ENCODE assay signal across 8 cellular contexts in genomic region chr20:46117704-46118467, GRCh38. TPM values are rescaled to one million over a fixed set of nuclear protein-coding genes. Genes with fewer than 3 reads are reported as not detected.
DNase-seq lines count a peak whose midpoint lies in the region; ATAC-seq and TF ChIP-seq lines count a peak whose summit lies in the region.

Gene CD40, plus strand, starts transcription at chr20:46118314. Its CDS starts 30 bp downstream, at chr20:46118344.

- intact Hi-C loops in mucosa of descending colon (cut with DNase I, micrococcal nuclease), result no loop called here

- no peaks in the 10 kb centered on the region for H3K36me3 ChIP-seq in mucosa of descending colon (ENCODE audit: low read depth)

- H3K9me3 ChIP-seq in mucosa of descending colon, result no peaks in the 10 kb centered on the region

- DNase-seq in GM12865 (ENCODE audit: low read depth) (peak; percentile 92), NCI-H510A treated with DMSO at 0.1 percent for 48 hours (lab: John Stamatoyannopoulos, UW) (peak; percentile 93), activated T-cell treated with anti-CD3 and anti-CD28 coated beads for 24 hours (ENCODE audit: low read depth) (peak; percentile 59), epithelial cell of esophagus (ENCODE audit: low read depth) (peak; percentile 72), mucosa of descending colon (peak; percentile 81 to 89 (median 83)), NCI-H1417 (lab: John Stamatoyannopoulos, UW) (no peak)
- DNase-seq in stimulated activated CD8-positive, alpha-beta memory T cell treated with anti-CD3 and anti-CD28 coated beads, Interleukin-4, amount 100 ng/mL, for 1 hour (ENCODE audit: low read depth in 2 of 2, low spot score in 1 of 2), result peak; percentile 37 to 46

- no peak for TF ChIP-seq CTCF in GM12865 (IDR thresholded peaks at IDR 0.05; ENCODE audit: insufficient read depth, low read depth, low read length, missing control alignments)
- TF ChIP-seq CTCF in epithelial cell of esophagus (IDR thresholded peaks at IDR 0.05; ENCODE audit: insufficient read depth, low read depth, low read length, missing control alignments), result no peak
- TF ChIP-seq CTCF in mucosa of descending colon (IDR thresholded peaks at IDR 0.05), result no peak

- H3K4me1 ChIP-seq in mucosa of descending colon (ENCODE audit: low read depth), result peaks cover 3% of the 10 kb centered on the region

- ATAC-seq in HG02588 (IDR thresholded peaks at IDR 0.05; ENCODE audit: unreplicated experiment) (peak; percentile 62), mucosa of descending colon (peak; percentile 94)

- H3K4me3 ChIP-seq in GM12865 (ENCODE audit: low read depth, low read length) (peak within 1 kb of the TSS; percentile 87), epithelial cell of esophagus (ENCODE audit: low read length) (peak within 1 kb of the TSS; percentile 51), mucosa of descending colon (no peak within 1 kb of the TSS)

RNA-seq across cellular contexts. Expression of gene CD40, which starts in this region (rescaled TPM):
- 1 to 10 TPM; 2.8 to 10.0 (median 6.0) TPM for total RNA-seq in mucosa of descending colon

Comparison
In these comparisons a context has a peak if more than half of its experiments do, and no peak if none do; other contexts are left out.
1. DNase-seq: peak in GM12865 (single experiment), NCI-H510A treated with DMSO at 0.1 percent for 48 hours (single experiment), activated T-cell treated with anti-CD3 and anti-CD28 coated beads for 24 hours (single experiment), epithelial cell of esophagus (single experiment), mucosa of descending colon (3 of 3) and stimulated activated CD8-positive, alpha-beta memory T cell treated with anti-CD3 and anti-CD28 coated beads, Interleukin-4, amount 100 ng/mL, for 1 hour (2 of 2); none in NCI-H1417 (0 of 3).